14 cellular contexts compared by ENCODE assay signal in the genomic region with DNA sequence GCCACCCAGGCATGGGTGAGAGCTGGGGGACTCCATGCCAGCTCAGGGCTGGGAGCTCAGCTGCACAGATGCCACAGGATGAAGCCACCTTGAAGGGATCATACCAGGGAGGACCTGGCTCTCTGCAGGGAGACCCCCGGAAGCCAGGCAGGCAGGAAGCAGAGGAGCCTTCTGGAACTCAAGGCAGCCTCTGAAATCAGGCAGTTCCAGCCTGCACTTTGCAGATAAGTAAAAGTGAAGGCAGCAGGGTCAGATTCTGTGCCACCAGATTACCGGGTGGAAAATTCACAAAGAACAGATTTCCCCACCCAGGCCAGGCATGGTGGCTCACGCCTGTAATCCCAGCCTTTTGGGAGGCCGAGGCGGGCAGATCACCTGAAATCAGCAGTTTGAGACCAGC. TPM values are rescaled to one million over a fixed set of nuclear protein-coding genes. Genes with fewer than 3 reads are reported as not detected.
DNase-seq lines count a peak whose midpoint lies in the region; ATAC-seq and TF ChIP-seq lines count a peak whose summit lies in the region.
"Had no signal": no experiment of that assay in that cellular context is flagged by ENCODE, and none has a peak within 500 bp of the region (broad histone marks: within the 10 kb centered on the region; RNA-seq: fewer than 3 reads in every experiment).

No MANE protein-coding gene starts in this region.

- no peaks in the 10 kb centered on the region; the same call in 1 of the 2 replicates for H3K9me3 ChIP-seq in AG04450 (ENCODE audit: control insufficient read depth, insufficient read depth, low read length)
- H3K9me3 ChIP-seq in mucosa of stomach (ENCODE audit: control insufficient read depth, low read length), result no peaks in the 10 kb centered on the region
- H3K9me3 ChIP-seq in upper lobe of right lung, result no peaks in the 10 kb centered on the region
- H3K9me3 ChIP-seq: mucosa of descending colon, upper lobe of left lung had no signal

- peaks cover 69% of the 10 kb centered on the region for H3K79me2 ChIP-seq in GM23338 (replicated peaks; ENCODE audit: insufficient read depth)

- peaks cover 13% of the 10 kb centered on the region for H3K27me3 Mint-ChIP-seq in GM23338 (ENCODE audit: insufficient read depth, low read depth, poor library complexity)
- peaks cover 3% of the 10 kb centered on the region for H3K27me3 Mint-ChIP-seq in activated CD4-positive, alpha-beta memory T cell treated with anti-CD3 and anti-CD28 coated beads for 36 hours

- H3K27me3 ChIP-seq in AG04450 (ENCODE audit: control insufficient read depth, insufficient read depth, low read length), result no peaks in the 10 kb centered on the region
- no peaks in the 10 kb centered on the region for H3K27me3 ChIP-seq in GM23338 (ENCODE audit: insufficient read depth)
- no peaks in the 10 kb centered on the region for H3K27me3 ChIP-seq in mucosa of stomach (ENCODE audit: control insufficient read depth, insufficient read depth, low read length)
- no peaks in the 10 kb centered on the region for H3K27me3 ChIP-seq in upper lobe of right lung
- H3K27me3 ChIP-seq: cardiac muscle cell, upper lobe of left lung had no signal

- intact Hi-C loops in activated CD4-positive, alpha-beta memory T cell treated with anti-CD3 and anti-CD28 coated beads for 36 hours (cut with micrococcal nuclease), result no loop called here
- intact Hi-C loops in upper lobe of right lung (cut with DNase I), result no loop called here

- TF ChIP-seq CTCF in AG04450 (IDR thresholded peaks at IDR 0.05; ENCODE audit: low read depth, low read length), result no peak
- no peak for TF ChIP-seq CTCF in GM23338 (conservative IDR thresholded peaks at IDR 0.05; ENCODE audit: low read depth in 2 of 2)
- no peak for TF ChIP-seq CTCF in upper lobe of right lung (IDR thresholded peaks at IDR 0.05)

- H3K4me1 ChIP-seq in GM23338 (ENCODE audit: insufficient read depth), result peaks cover 8% of the 10 kb centered on the region; the same call in 1 of the 2 replicates
- peaks cover 57% of the 10 kb centered on the region for H3K4me1 ChIP-seq in mucosa of stomach (ENCODE audit: control insufficient read depth, insufficient read depth, low read length)
- H3K4me1 ChIP-seq in upper lobe of right lung, result peaks cover 56% of the 10 kb centered on the region

- H3K27ac ChIP-seq in AG04450 (ENCODE audit: low read depth, low read length) (no peak overlapping the region), GM23338 (ENCODE audit: low read depth) (peak overlapping the region; percentile 76; the same call in 1 of the 2 replicates), upper lobe of right lung (no peak overlapping the region)

- ATAC-seq in GM23338 (no peak), HG03196 (IDR thresholded peaks at IDR 0.05; ENCODE audit: unreplicated experiment) (no peak), GM18858 (IDR thresholded peaks at IDR 0.05; ENCODE audit: unreplicated experiment) (no peak), upper lobe of right lung (no peak)
- ATAC-seq: mucosa of descending colon had no signal

- CTCF ChIA-PET in AG04450 (lab: Charles Lee), result interaction anchor here (0.5 to 0.6 kb wide), 2 partner anchors 48 to 96 kb away, joined by 3 to 5 read pairs; no protein-coding TSS in a partner anchor
- CTCF ChIA-PET in activated CD4-positive, alpha-beta memory T cell treated with anti-CD3 and anti-CD28 coated beads for 36 hours (lab: Charles Lee), result interaction anchor here (0.7 to 1.4 kb wide), 2 partner anchors 202 to 226 kb away, joined by 3 to 5 read pairs; no protein-coding TSS in a partner anchor

- peaks cover 3% of the 10 kb centered on the region; the same call in 2 of the 3 replicates for H3K9me3 Mint-ChIP-seq in GM23338
- H3K9me3 Mint-ChIP-seq in activated CD4-positive, alpha-beta memory T cell treated with anti-CD3 and anti-CD28 coated beads for 36 hours, result no peaks in the 10 kb centered on the region

- peak overlapping the region; percentile 55 for H3K9ac ChIP-seq in mucosa of stomach (ENCODE audit: low read length)

- H3K36me3 ChIP-seq in GM23338 (ENCODE audit: insufficient read depth) (no peaks in the 10 kb centered on the region), mucosa of stomach (ENCODE audit: control insufficient read depth, insufficient read depth, low read length) (peaks cover 4% of the 10 kb centered on the region), upper lobe of right lung (peaks cover 10% of the 10 kb centered on the region)

- H2AFZ ChIP-seq in GM23338, result no peak overlapping the region

- DNase-seq in AG04450 (ENCODE audit: low read depth, low spot score), result no peak
- no peak for DNase-seq in GM23338 (ENCODE audit: low spot score)
- DNase-seq in activated CD4-positive, alpha-beta memory T cell treated with anti-CD3 and anti-CD28 coated beads for 36 hours, result no peak
- no peak for DNase-seq in stimulated activated CD4-positive, alpha-beta T cell treated with anti-CD3 and anti-CD28 coated beads, Interleukin-2, amount 100 ng/mL, for 24 hours
- DNase-seq in upper lobe of right lung, result no peak
- DNase-seq: MV-4-11; stimulated activated CD4-positive, alpha-beta T cell treated with anti-CD3 and anti-CD28 coated beads, Interleukin-4, amount 100 ng/mL, for 1 hour had no signal

- peaks cover 14% of the 10 kb centered on the region; the same call in 1 of the 2 replicates for H3F3A ChIP-seq in GM23338 (replicated peaks; ENCODE audit: low read depth)

- POLR2A ChIA-PET in AG04450 (lab: Yijun Ruan, JAX), result interaction anchor here (0.6 to 1.1 kb wide), 3 partner anchors 9 to 20 kb away, joined by 3 to 5 read pairs (median 3); no protein-coding TSS in a partner anchor
- POLR2A ChIA-PET in activated CD4-positive, alpha-beta memory T cell treated with anti-CD3 and anti-CD28 coated beads for 36 hours (lab: Charles Lee), result no interaction called here

- H3K4me3 Mint-ChIP-seq in GM23338, result peak overlapping the region; percentile 94; the same call in 2 of the 3 replicates
- peak overlapping the region; percentile 95 for H3K4me3 Mint-ChIP-seq in activated CD4-positive, alpha-beta memory T cell treated with anti-CD3 and anti-CD28 coated beads for 36 hours

- peaks cover 3% of the 10 kb centered on the region; the same call in 2 of the 3 replicates for H3K36me3 Mint-ChIP-seq in GM23338 (ENCODE audit: low read depth)
- peaks cover 11% of the 10 kb centered on the region for H3K36me3 Mint-ChIP-seq in activated CD4-positive, alpha-beta memory T cell treated with anti-CD3 and anti-CD28 coated beads for 36 hours

- H3K4me2 ChIP-seq in GM23338, result peak overlapping the region; percentile 43; the same call in 1 of the 2 replicates

- peaks cover 15% of the 10 kb centered on the region for H4K20me1 ChIP-seq in GM23338 (replicated peaks; ENCODE audit: insufficient read depth)

- H3K27ac Mint-ChIP-seq in GM23338, result no peak overlapping the region
- no peak overlapping the region for H3K27ac Mint-ChIP-seq in activated CD4-positive, alpha-beta memory T cell treated with anti-CD3 and anti-CD28 coated beads for 36 hours

- peaks cover 26% of the 10 kb centered on the region for H3K4me1 Mint-ChIP-seq in GM23338
- H3K4me1 Mint-ChIP-seq in activated CD4-positive, alpha-beta memory T cell treated with anti-CD3 and anti-CD28 coated beads for 36 hours (ENCODE audit: low read depth), result peaks cover 47% of the 10 kb centered on the region

- H3K9me2 ChIP-seq in GM23338 (ENCODE audit: insufficient read depth), result no peaks in the 10 kb centered on the region

- H3K4me3 ChIP-seq in AG04450 (ENCODE audit: low read depth, low read length) (peak overlapping the region; percentile 2; the same call in 1 of the 2 replicates), GM23338 (no peak overlapping the region), mucosa of stomach (ENCODE audit: low read length) (no peak overlapping the region), upper lobe of right lung (no peak overlapping the region)
- H3K4me3 ChIP-seq: cardiac muscle cell, mucosa of descending colon had no signal

TF ChIP-seq in GM23338, 12 proteins besides CTCF, POLR2A, EP300 and RAD21 (continues in another document):
- TF ChIP-seq ZNF331 (CRISPR knock-in tag; IDR thresholded peaks at IDR 0.05; ENCODE audit: low read depth) (no peak), JUNB (IDR thresholded peaks at IDR 0.05; ENCODE audit: unreplicated experiment) (no peak), STAT1 (IDR thresholded peaks at IDR 0.05; ENCODE audit: unreplicated experiment) (no peak)

RNA-seq across cellular contexts. Expression of gene TMEM259, which starts 2.5 kb away (rescaled TPM):
- polyA plus RNA-seq in AG04450 (2011; rRNA removed) (55.8 and 74.0 TPM in 2 replicates), GM23338 (2016; fragmentation: Nextera tagmentation; extraction: Ambion mirVana) (82.8 and 84.5 TPM in 2 replicates)
- 39.4 and 62.0 TPM in 2 replicates for polyA minus RNA-seq in AG04450 (2011; rRNA and poly(A)+ RNA removed)
- total RNA-seq in GM23338 (2014; rRNA removed; shearing (Covaris generic)), result 144 and 196 TPM in 2 replicates
- total RNA-seq in activated CD4-positive, alpha-beta memory T cell treated with anti-CD3 and anti-CD28 coated beads for 36 hours, result 100 to 1,000 TPM; 107 to 109 TPM
- 167 TPM for total RNA-seq in upper lobe of right lung

RNA-seq across cellular contexts. Expression of gene RNU6-2, which starts 2.9 kb away (rescaled TPM):
- polyA plus RNA-seq in AG04450 (2011; rRNA removed) (not detected in 2 replicates), GM23338 (2016; fragmentation: Nextera tagmentation; extraction: Ambion mirVana) (not detected in 2 replicates)
- polyA minus RNA-seq in AG04450 (2011; rRNA and poly(A)+ RNA removed), result under 0.01 TPM in 1 of 2 replicates, not detected in the other
- total RNA-seq in GM23338 (2014; rRNA removed; shearing (Covaris generic)), result not detected in 2 replicates
- total RNA-seq in activated CD4-positive, alpha-beta memory T cell treated with anti-CD3 and anti-CD28 coated beads for 36 hours, result not detected
- not detected for total RNA-seq in upper lobe of right lung
- total RNA-seq: cardiac muscle cell, glomerular endothelial cell, mucosa of descending colon, upper lobe of left lung had no signal
- polyA plus RNA-seq: cardiac muscle cell had no signal

RNA-seq across cellular contexts. Expression of gene CNN2, which starts 8.0 kb away (rescaled TPM):
- 302 and 362 TPM in 2 replicates for polyA plus RNA-seq in AG04450 (2011; rRNA removed)
- polyA minus RNA-seq in AG04450 (2011; rRNA and poly(A)+ RNA removed), result 824 and 1,249 TPM in 2 replicates
- total RNA-seq in GM23338 (2014; rRNA removed; shearing (Covaris generic)), result 392 and 426 TPM in 2 replicates
- 314 and 330 TPM in 2 replicates for polyA plus RNA-seq in GM23338 (2016; fragmentation: Nextera tagmentation; extraction: Ambion mirVana)
- 100 to 1,000 TPM; 123 to 130 TPM for total RNA-seq in activated CD4-positive, alpha-beta memory T cell treated with anti-CD3 and anti-CD28 coated beads for 36 hours
- total RNA-seq in upper lobe of right lung, result 220 TPM

RNA-seq across cellular contexts. Expression of gene GRIN3B, which starts 18.2 kb away (rescaled TPM):
- polyA plus RNA-seq in AG04450 (2011; rRNA removed) (0.24 and 0.38 TPM in 2 replicates), GM23338 (2016; fragmentation: Nextera tagmentation; extraction: Ambion mirVana) (0.11 and 0.28 TPM in 2 replicates)
- polyA minus RNA-seq in AG04450 (2011; rRNA and poly(A)+ RNA removed), result 0.14 and 0.17 TPM in 2 replicates
- total RNA-seq in GM23338 (2014; rRNA removed; shearing (Covaris generic)), result 0.23 and 2.8 TPM in 2 replicates
- not detected for total RNA-seq in activated CD4-positive, alpha-beta memory T cell treated with anti-CD3 and anti-CD28 coated beads for 36 hours
- total RNA-seq in upper lobe of right lung, result not detected
- total RNA-seq: mucosa of descending colon had no signal

RNA-seq across cellular contexts. Expression of gene ABCA7, which starts 21.5 kb away (rescaled TPM):
- 1.5 and 1.6 TPM in 2 replicates for polyA plus RNA-seq in AG04450 (2011; rRNA removed)
- 2.7 and 3.4 TPM in 2 replicates for polyA minus RNA-seq in AG04450 (2011; rRNA and poly(A)+ RNA removed)
- total RNA-seq in GM23338 (2014; rRNA removed; shearing (Covaris generic)), result 18.1 and 22.2 TPM in 2 replicates
- polyA plus RNA-seq in GM23338 (2016; fragmentation: Nextera tagmentation; extraction: Ambion mirVana), result 27.4 and 30.3 TPM in 2 replicates
- total RNA-seq in activated CD4-positive, alpha-beta memory T cell treated with anti-CD3 and anti-CD28 coated beads for 36 hours, result 10 to 100 TPM; 28.3 to 29.3 TPM
- total RNA-seq in upper lobe of right lung, result 51.0 TPM
